1 cellular context compared by ENCODE assay signal in the genomic region with DNA sequence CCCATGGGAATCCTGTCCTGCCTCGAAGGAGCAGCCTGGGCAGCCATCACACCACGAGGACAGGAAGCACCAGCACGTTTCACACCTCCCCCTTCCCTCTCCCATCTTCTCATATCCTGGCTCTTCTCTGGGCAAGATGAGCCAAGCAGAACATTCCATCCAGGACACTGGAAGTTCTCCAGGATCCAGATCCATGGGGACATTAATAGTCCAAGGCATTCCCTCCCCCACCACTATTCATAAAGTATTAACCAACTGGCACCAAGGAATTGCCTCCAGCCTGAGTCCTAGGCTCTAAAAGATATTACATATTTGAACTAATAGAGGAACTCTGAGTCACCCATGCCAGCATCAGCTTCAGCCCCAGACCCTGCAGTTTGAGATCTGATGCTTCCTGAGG.
TF ChIP-seq lines count a peak whose summit lies in the region.

No MANE protein-coding gene starts in this region.

TF ChIP-seq in HepG2, 621 proteins besides CTCF, POLR2A, EP300 and RAD21:
- TF ChIP-seq, protein P1, sequence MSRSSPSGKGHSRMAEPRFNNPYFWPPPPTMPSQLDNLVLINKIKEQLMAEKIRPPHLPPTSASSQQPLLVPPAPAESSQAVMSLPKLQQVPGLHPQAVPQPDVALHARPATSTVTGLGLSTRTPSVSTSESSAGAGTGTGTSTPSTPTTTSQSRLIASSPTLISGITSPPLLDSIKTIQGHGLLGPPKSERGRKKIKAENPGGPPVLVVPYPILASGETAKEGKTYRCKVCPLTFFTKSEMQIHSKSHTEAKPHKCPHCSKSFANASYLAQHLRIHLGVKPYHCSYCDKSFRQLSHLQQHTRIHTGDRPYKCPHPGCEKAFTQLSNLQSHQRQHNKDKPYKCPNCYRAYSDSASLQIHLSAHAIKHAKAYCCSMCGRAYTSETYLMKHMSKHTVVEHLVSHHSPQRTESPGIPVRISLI (CRISPR knock-in tag; IDR thresholded peaks at IDR 0.05; ENCODE audit: borderline replicate concordance): no peak
- no peak for TF ChIP-seq ZNF232 (CRISPR knock-in tag; IDR thresholded peaks at IDR 0.05; ENCODE audit: borderline replicate concordance)
- TF ChIP-seq, protein P2, sequence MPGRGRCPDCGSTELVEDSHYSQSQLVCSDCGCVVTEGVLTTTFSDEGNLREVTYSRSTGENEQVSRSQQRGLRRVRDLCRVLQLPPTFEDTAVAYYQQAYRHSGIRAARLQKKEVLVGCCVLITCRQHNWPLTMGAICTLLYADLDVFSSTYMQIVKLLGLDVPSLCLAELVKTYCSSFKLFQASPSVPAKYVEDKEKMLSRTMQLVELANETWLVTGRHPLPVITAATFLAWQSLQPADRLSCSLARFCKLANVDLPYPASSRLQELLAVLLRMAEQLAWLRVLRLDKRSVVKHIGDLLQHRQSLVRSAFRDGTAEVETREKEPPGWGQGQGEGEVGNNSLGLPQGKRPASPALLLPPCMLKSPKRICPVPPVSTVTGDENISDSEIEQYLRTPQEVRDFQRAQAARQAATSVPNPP (CRISPR knock-in tag; IDR thresholded peaks at IDR 0.05): no peak
- no peak for TF ChIP-seq TMF1 (CRISPR knock-in tag; IDR thresholded peaks at IDR 0.05; ENCODE audit: low read depth)
- TF ChIP-seq, protein P3, sequence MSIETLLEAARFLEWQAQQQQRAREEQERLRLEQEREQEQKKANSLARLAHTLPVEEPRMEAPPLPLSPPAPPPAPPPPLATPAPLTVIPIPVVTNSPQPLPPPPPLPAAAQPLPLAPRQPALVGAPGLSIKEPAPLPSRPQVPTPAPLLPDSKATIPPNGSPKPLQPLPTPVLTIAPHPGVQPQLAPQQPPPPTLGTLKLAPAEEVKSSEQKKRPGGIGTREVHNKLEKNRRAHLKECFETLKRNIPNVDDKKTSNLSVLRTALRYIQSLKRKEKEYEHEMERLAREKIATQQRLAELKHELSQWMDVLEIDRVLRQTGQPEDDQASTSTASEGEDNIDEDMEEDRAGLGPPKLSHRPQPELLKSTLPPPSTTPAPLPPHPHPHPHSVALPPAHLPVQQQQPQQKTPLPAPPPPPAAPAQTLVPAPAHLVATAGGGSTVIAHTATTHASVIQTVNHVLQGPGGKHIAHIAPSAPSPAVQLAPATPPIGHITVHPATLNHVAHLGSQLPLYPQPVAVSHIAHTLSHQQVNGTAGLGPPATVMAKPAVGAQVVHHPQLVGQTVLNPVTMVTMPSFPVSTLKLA (IDR thresholded peaks at IDR 0.05): peak; percentile 26
